ENCODE assay signal across 1 cellular context in genomic region chr2:144484201-144484948, GRCh38.
TF ChIP-seq lines count a peak whose summit lies in the region.

No MANE protein-coding gene starts in this region.

TF ChIP-seq in IMR-90, 13 proteins besides CTCF, POLR2A, EP300 and RAD21 (continued from another document):
- TF ChIP-seq MAFK (IDR thresholded peaks at IDR 0.05; ENCODE audit: low read depth, low read length), result no peak
- no peak for TF ChIP-seq CEBPB (IDR thresholded peaks at IDR 0.05; ENCODE audit: low read depth, low read length)
- no peak for TF ChIP-seq SMC3 (IDR thresholded peaks at IDR 0.05; ENCODE audit: low read depth, low read length)
- no peak for TF ChIP-seq MXI1 (IDR thresholded peaks at IDR 0.05; ENCODE audit: borderline replicate concordance, low read depth, low read length)
- TF ChIP-seq NFE2L2 (IDR thresholded peaks at IDR 0.05; ENCODE audit: low read depth, low read length), result no peak
- TF ChIP-seq RFX5 (IDR thresholded peaks at IDR 0.05; ENCODE audit: low read depth, low read length), result no peak
- TF ChIP-seq, protein P1, sequence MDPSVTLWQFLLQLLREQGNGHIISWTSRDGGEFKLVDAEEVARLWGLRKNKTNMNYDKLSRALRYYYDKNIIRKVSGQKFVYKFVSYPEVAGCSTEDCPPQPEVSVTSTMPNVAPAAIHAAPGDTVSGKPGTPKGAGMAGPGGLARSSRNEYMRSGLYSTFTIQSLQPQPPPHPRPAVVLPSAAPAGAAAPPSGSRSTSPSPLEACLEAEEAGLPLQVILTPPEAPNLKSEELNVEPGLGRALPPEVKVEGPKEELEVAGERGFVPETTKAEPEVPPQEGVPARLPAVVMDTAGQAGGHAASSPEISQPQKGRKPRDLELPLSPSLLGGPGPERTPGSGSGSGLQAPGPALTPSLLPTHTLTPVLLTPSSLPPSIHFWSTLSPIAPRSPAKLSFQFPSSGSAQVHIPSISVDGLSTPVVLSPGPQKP (IDR thresholded peaks at IDR 0.05; ENCODE audit: borderline replicate concordance, low read depth, low read length), result no peak
